In the genomic region with DNA sequence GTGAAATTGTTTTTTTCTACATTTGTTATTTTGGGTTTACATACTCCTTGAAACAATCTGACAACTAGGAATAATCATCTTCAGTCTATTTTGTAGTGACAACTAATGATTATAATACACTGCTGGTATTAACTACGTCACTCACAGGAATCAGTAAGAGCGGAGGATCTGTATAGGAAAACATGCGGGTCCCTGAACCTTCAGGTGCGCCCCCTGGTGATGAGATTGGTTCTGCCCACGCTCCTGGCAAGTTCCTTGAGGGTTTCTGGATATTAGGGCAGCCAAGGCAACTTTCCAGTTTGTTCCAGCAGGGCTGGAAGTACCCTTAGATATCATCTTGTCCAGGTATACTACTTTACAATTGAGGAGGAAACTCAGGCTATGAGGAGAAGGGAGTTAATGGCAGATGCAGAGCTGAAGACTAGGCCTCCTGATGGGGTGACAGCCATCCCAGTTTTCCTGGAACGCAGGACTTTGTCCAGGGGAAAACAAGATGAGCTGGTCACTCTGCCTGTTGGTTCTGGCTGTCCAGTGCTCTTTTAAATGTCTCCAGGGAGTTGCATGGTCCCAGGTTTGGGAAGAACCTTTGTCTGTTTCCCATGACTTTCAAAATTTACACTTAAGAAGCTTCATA, we compare ENCODE assay signal across 8 cellular contexts. TPM values are rescaled to one million over a fixed set of nuclear protein-coding genes. Genes with fewer than 3 reads are reported as not detected.
DNase-seq lines count a peak whose midpoint lies in the region; ATAC-seq and TF ChIP-seq lines count a peak whose summit lies in the region.

No MANE protein-coding gene starts in this region.

- no peak overlapping the region for H3K4me3 Mint-ChIP-seq in activated CD4-positive, alpha-beta T cell treated with anti-CD3 and anti-CD28 coated beads, Interleukin-2, amount 10 ng/mL, durations not matched to agents 24 days and 14 days

- H3K9me3 ChIP-seq in right lobe of liver = no peaks in the 10 kb centered on the region

- TF ChIP-seq CTCF in C4-2B (conservative IDR thresholded peaks at IDR 0.05) (peak; percentile 93), choroid plexus epithelial cell (conservative IDR thresholded peaks at IDR 0.05; ENCODE audit: low read depth, low read length) (peak; percentile 94), right lobe of liver (IDR thresholded peaks at IDR 0.05) (peak; percentile 63 to 82 (median 77))

- no peaks in the 10 kb centered on the region for H3K4me1 ChIP-seq in right lobe of liver

- H3K4me1 Mint-ChIP-seq in activated CD4-positive, alpha-beta T cell treated with anti-CD3 and anti-CD28 coated beads, Interleukin-2, amount 10 ng/mL, durations not matched to agents 24 days and 14 days = peaks cover 6% of the 10 kb centered on the region

- DNase-seq in H4 (ENCODE audit: low spot score) (peak; percentile 77), NCI-H526 (lab: John Stamatoyannopoulos, UW) (peak; percentile 57 to 82), choroid plexus epithelial cell (ENCODE audit: low read depth) (peak; percentile 89), right lobe of liver (peak; percentile 72 to 74 (median 74))
- peak; percentile 90 for DNase-seq in activated CD4-positive, alpha-beta T cell treated with anti-CD3 and anti-CD28 coated beads, Interleukin-2, amount 10 ng/mL, durations not matched to agents 24 days and 14 days
- peak; percentile 47 for DNase-seq in stimulated activated CD8-positive, alpha-beta memory T cell treated with anti-CD3 and anti-CD28 coated beads, Interleukin-12 subunit alpha, Interleukin-12 subunit beta, amount 100 ng/mL, for 1 hour (ENCODE audit: low read depth)

- H3K36me3 Mint-ChIP-seq in activated CD4-positive, alpha-beta T cell treated with anti-CD3 and anti-CD28 coated beads, Interleukin-2, amount 10 ng/mL, durations not matched to agents 24 days and 14 days (ENCODE audit: low read depth) = no peaks in the 10 kb centered on the region

- no peak overlapping the region for H3K27ac Mint-ChIP-seq in activated CD4-positive, alpha-beta T cell treated with anti-CD3 and anti-CD28 coated beads, Interleukin-2, amount 10 ng/mL, durations not matched to agents 24 days and 14 days

- no peak for TF ChIP-seq POLR2A in right lobe of liver (IDR thresholded peaks at IDR 0.05)

- H3K27ac ChIP-seq in C4-2B (no peak overlapping the region), right lobe of liver (no peak overlapping the region)

- H3K27me3 ChIP-seq in right lobe of liver = no peaks in the 10 kb centered on the region

- H3K27me3 Mint-ChIP-seq in activated CD4-positive, alpha-beta T cell treated with anti-CD3 and anti-CD28 coated beads, Interleukin-2, amount 10 ng/mL, durations not matched to agents 24 days and 14 days = no peaks in the 10 kb centered on the region

- WGBS in right lobe of liver (ENCODE audit: insufficient coverage, low coverage, low lambda C conversion rate, missing lambda C conversion rate) = 3% methylated on average over 5 of the region's 6 CpGs

- no peaks in the 10 kb centered on the region for H3K36me3 ChIP-seq in right lobe of liver

- ATAC-seq in right lobe of liver = peak; percentile 94 to 98 (median 94)
- ATAC-seq in HG02571 (IDR thresholded peaks at IDR 0.05; ENCODE audit: unreplicated experiment) = no peak

- no peaks in the 10 kb centered on the region for H3K9me3 Mint-ChIP-seq in activated CD4-positive, alpha-beta T cell treated with anti-CD3 and anti-CD28 coated beads, Interleukin-2, amount 10 ng/mL, durations not matched to agents 24 days and 14 days

- intact Hi-C loops in activated CD4-positive, alpha-beta T cell treated with anti-CD3 and anti-CD28 coated beads, Interleukin-2, amount 10 ng/mL, durations not matched to agents 24 days and 14 days (cut with micrococcal nuclease) = loop anchor here (1.0 kb wide), 3 partner anchors 33 to 440 kb away; no protein-coding TSS in a partner anchor
- intact Hi-C loops in right lobe of liver (cut with DNase I) = no loop called here

- H3K4me3 ChIP-seq in choroid plexus epithelial cell (ENCODE audit: low read depth, low read length) (no peak overlapping the region), right lobe of liver (no peak overlapping the region)

RNA-seq across cellular contexts. Expression of gene WNT8A, which starts 15.0 kb away (rescaled TPM):
- total RNA-seq in H4 (2014; rRNA removed; shearing (Covaris generic)) = not detected in 2 replicates
- total RNA-seq in activated CD4-positive, alpha-beta T cell treated with anti-CD3 and anti-CD28 coated beads, Interleukin-2, amount 10 ng/mL, durations not matched to agents 24 days and 14 days = not detected in 2 replicates
- total RNA-seq in right lobe of liver = not detected

RNA-seq across cellular contexts. Expression of gene FAM13B, which starts 36.0 kb away (rescaled TPM):
- total RNA-seq in H4 (2014; rRNA removed; shearing (Covaris generic)) = 7.7 and 11.3 TPM in 2 replicates
- 15.1 and 15.6 TPM in 2 replicates for total RNA-seq in activated CD4-positive, alpha-beta T cell treated with anti-CD3 and anti-CD28 coated beads, Interleukin-2, amount 10 ng/mL, durations not matched to agents 24 days and 14 days
- 10 to 100 TPM in 1 of 6 experiments, 1 to 10 TPM in 5; 6.0 to 12.4 (median 6.5) TPM for total RNA-seq in right lobe of liver
